ENCODE assay signal across 1 cellular context in genomic region chr7:93146036-93146435, GRCh38.
TF ChIP-seq lines count a peak whose summit lies in the region.

No MANE protein-coding gene starts in this region.

TF ChIP-seq in GM12878, 131 proteins besides CTCF, POLR2A, EP300 and RAD21:
- no peak for TF ChIP-seq RUNX3 (IDR thresholded peaks at IDR 0.05; ENCODE audit: low read length)
- TF ChIP-seq PAX8 (IDR thresholded peaks at IDR 0.05): no peak
- no peak for TF ChIP-seq POLR2AphosphoS2 (IDR thresholded peaks at IDR 0.05; ENCODE audit: low read depth, low read length)
- TF ChIP-seq SMARCA5 (IDR thresholded peaks at IDR 0.05): no peak
- no peak for TF ChIP-seq LARP7 (IDR thresholded peaks at IDR 0.05)
TF ChIP-seq in GM12878: peak in this region for 0.
